13 cellular contexts compared by ENCODE assay signal in genomic region chr14:95226801-95227200, GRCh38.
DNase-seq lines count a peak whose midpoint lies in the region; ATAC-seq, FAIRE-seq and TF ChIP-seq lines count a peak whose summit lies in the region.
"Had no signal": no experiment of that assay in that cellular context is flagged by ENCODE, and none has a peak within 500 bp of the region (broad histone marks: within the 10 kb centered on the region; RNA-seq: fewer than 3 reads in every experiment).

No MANE protein-coding gene starts in this region.

- H3K4me1 ChIP-seq in HEK293 (ENCODE audit: control insufficient read depth, insufficient read depth, low read length) (peaks cover 16% of the 10 kb centered on the region), body of pancreas (peaks cover 76% of the 10 kb centered on the region), pancreas (peaks cover 17 to 49% (median 45%) of the 10 kb centered on the region in 3 donors)

- H3K27me3 ChIP-seq in body of pancreas (no peaks in the 10 kb centered on the region), pancreas (no peaks in the 10 kb centered on the region)

- POLR2A ChIA-PET in HEK293 (lab: Yijun Ruan, JAX), result no interaction called here

- H3K36me3 ChIP-seq in HEK293 (ENCODE audit: control insufficient read depth in 2 of 2, insufficient read depth in 1 of 2, low read length in 2 of 2) (no peaks in the 10 kb centered on the region), body of pancreas (replicated peaks in 1 of 2; ENCODE audit: insufficient read depth in 1 of 2, low read depth in 2 of 2) (no peaks in the 10 kb centered on the region), pancreas (peaks cover 0 to under 1% (median 0%) of the 10 kb centered on the region in 3 donors)

- H3K27ac ChIP-seq in HEK293 (ENCODE audit: extremely low read depth, low read depth, low read length) (peak overlapping the region; percentile 64), body of pancreas (peak overlapping the region; percentile 81 to 88 (median 84)), pancreas (peak overlapping the region; percentile 49 to 92 (median 82))

- 72 to 76% methylated on average over 8 of the region's 8 CpGs for WGBS in body of pancreas, 2 donors
- WGBS in pancreas, 2 donors, result 68 to 71% methylated on average over 8 of the region's 8 CpGs

- TF ChIP-seq POLR2A in body of pancreas (IDR thresholded peaks at IDR 0.05), result no peak

- ATAC-seq in body of pancreas (no peak), pancreas (peak in 2 of 4 donors; percentile 1 to 4), HG03097 (IDR thresholded peaks at IDR 0.05; ENCODE audit: low FRiP score, unreplicated experiment) (no peak), GM18909 (IDR thresholded peaks at IDR 0.05; ENCODE audit: poor library complexity, unreplicated experiment) (no peak)

- DNase-seq in COR-L47 (lab: John Stamatoyannopoulos, UW), result peak; percentile 16
- DNase-seq in body of pancreas, result no peak
- no peak for DNase-seq in pancreas
- no peak for DNase-seq in retina
- no peak for DNase-seq in activated CD4-positive, alpha-beta T cell treated with anti-CD3 and anti-CD28 coated beads, Interleukin-2, amount 50 U/mL, for 1 hour
- DNase-seq: activated gamma-delta T cell treated with Interleukin-2 at 50 U/mL for 16 hours; DMS53; KBM-7; NCI-H1417 treated with DMSO at 0.1 percent for 48 hours; NK-92 treated with Interleukin-12 subunit alpha and Interleukin-12 subunit beta, amount 100 ng/mL, for 24 hours had no signal

- no peak for FAIRE-seq in pancreas (lab: Jason Lieb, UNC)

- CTCF ChIA-PET in HEK293 (lab: Yijun Ruan, JAX), result no interaction called here

- H3K9me3 ChIP-seq in HEK293 (ENCODE audit: control insufficient read depth, insufficient read depth, low read depth, low read length) (no peaks in the 10 kb centered on the region), body of pancreas (no peaks in the 10 kb centered on the region), pancreas (no peaks in the 10 kb centered on the region)

- no peak for TF ChIP-seq CTCF in HEK293 (tag by site-specific recombination; IDR thresholded peaks at IDR 0.05)
- no peak for TF ChIP-seq CTCF in body of pancreas (IDR thresholded peaks at IDR 0.05)
- TF ChIP-seq CTCF in pancreas (IDR thresholded peaks at IDR 0.05), result no peak

- intact Hi-C loops in body of pancreas (cut with DNase I), result no loop called here
- intact Hi-C loops in pancreas (cut with DNase I), result no loop called here

- H3K4me3 ChIP-seq in HEK293 (ENCODE audit: low read depth, low read length) (no peak overlapping the region), body of pancreas (no peak overlapping the region), pancreas (no peak overlapping the region)

TF ChIP-seq in HEK293, 187 proteins besides CTCF, POLR2A, EP300 and RAD21:
- TF ChIP-seq GLIS1 (tag by site-specific recombination; IDR thresholded peaks at IDR 0.05), result peak; percentile 60; the same call in 1 of the 2 replicates
- peak; percentile 53; the same call in 1 of the 2 replicates for TF ChIP-seq ZNF423 (tag by site-specific recombination; IDR thresholded peaks at IDR 0.05)
- TF ChIP-seq OSR2 (tag by site-specific recombination; IDR thresholded peaks at IDR 0.05), result peak; percentile 46; the same call in 1 of the 2 replicates
- peak; percentile 52 for TF ChIP-seq ZIC2 (tag by site-specific recombination; IDR thresholded peaks at IDR 0.05)
- no peak for TF ChIP-seq ZNF221 (tag by site-specific recombination; IDR thresholded peaks at IDR 0.05; ENCODE audit: borderline replicate concordance)
- no peak for TF ChIP-seq SP7 (tag by site-specific recombination; IDR thresholded peaks at IDR 0.05)
